ENCODE assay signal across 10 cellular contexts in genomic region chr3:177905895-177906511, GRCh38.
DNase-seq lines count a peak whose midpoint lies in the region; ATAC-seq and TF ChIP-seq lines count a peak whose summit lies in the region.
"Had no signal": no experiment of that assay in that cellular context is flagged by ENCODE, and none has a peak within 500 bp of the region (broad histone marks: within the 10 kb centered on the region; RNA-seq: fewer than 3 reads in every experiment).

No MANE protein-coding gene starts in this region.

- H3K27me3 ChIP-seq in SJCRH30, result no peaks in the 10 kb centered on the region
- no peaks in the 10 kb centered on the region for H3K27me3 ChIP-seq in gastroesophageal sphincter

- ATAC-seq in gastroesophageal sphincter (peak; percentile 89), omental fat pad (ENCODE audit: low FRiP score) (peak; percentile 91)
- no peak for ATAC-seq in activated CD8-positive, alpha-beta T cell treated with anti-CD3 and anti-CD28 coated beads for 36 hours
- ATAC-seq: left colon had no signal

- no peaks in the 10 kb centered on the region for H3K36me3 ChIP-seq in SJCRH30
- H3K36me3 ChIP-seq in gastroesophageal sphincter, result no peaks in the 10 kb centered on the region

- TF ChIP-seq CTCF in AG10803 (conservative IDR thresholded peaks at IDR 0.05; ENCODE audit: low read length), result peak; percentile 40
- TF ChIP-seq CTCF in gastroesophageal sphincter (IDR thresholded peaks at IDR 0.05), result peak in 3 of 4 experiments; percentile 16 to 44 (median 35)
- TF ChIP-seq CTCF in omental fat pad (IDR thresholded peaks at IDR 0.05), result no peak
- no peak for TF ChIP-seq CTCF in CD14-positive monocyte (IDR thresholded peaks at IDR 0.05)
- TF ChIP-seq CTCF in activated CD8-positive, alpha-beta T cell treated with anti-CD3 and anti-CD28 coated beads for 36 hours (IDR thresholded peaks at IDR 0.05), result no peak

- peaks cover 20% of the 10 kb centered on the region for H3K4me1 ChIP-seq in SJCRH30
- peaks cover 9 to 38% (median 20%) of the 10 kb centered on the region in 3 donors for H3K4me1 ChIP-seq in gastroesophageal sphincter

- TF ChIP-seq POLR2A in gastroesophageal sphincter (IDR thresholded peaks at IDR 0.05), result no peak

- no peaks in the 10 kb centered on the region for H3K36me3 Mint-ChIP-seq in CD14-positive monocyte
- no peaks in the 10 kb centered on the region for H3K36me3 Mint-ChIP-seq in activated CD8-positive, alpha-beta T cell treated with anti-CD3 and anti-CD28 coated beads for 36 hours (ENCODE audit: low read depth)

- no peaks in the 10 kb centered on the region for H3K4me1 Mint-ChIP-seq in CD14-positive monocyte
- H3K4me1 Mint-ChIP-seq in activated CD8-positive, alpha-beta T cell treated with anti-CD3 and anti-CD28 coated beads for 36 hours (ENCODE audit: low read depth), result no peaks in the 10 kb centered on the region

- WGBS in gastroesophageal sphincter (ENCODE audit: low coverage in 1 of 2), 2 donors, result 18 to 31% methylated on average over 4 of the region's 4 CpGs

- POLR2A ChIA-PET in activated CD8-positive, alpha-beta T cell treated with anti-CD3 and anti-CD28 coated beads for 36 hours (lab: Charles Lee), result interaction anchor here (0.9 kb wide), 1 partner anchor 384 kb away, joined by 4 read pairs; no protein-coding TSS in a partner anchor

- H3K27ac Mint-ChIP-seq in CD14-positive monocyte, result peak overlapping the region in 1 of 7 donors; percentile 57
- no peak overlapping the region for H3K27ac Mint-ChIP-seq in activated CD8-positive, alpha-beta T cell treated with anti-CD3 and anti-CD28 coated beads for 36 hours
- H3K27ac Mint-ChIP-seq: activated T-cell treated with anti-CD3 and anti-CD28 coated beads, Interleukin-2, amount 50 U/mL, for 24 hours had no signal

- peaks cover 2 to 10% (median 6%) of the 10 kb centered on the region in 7 donors for H3K9me3 Mint-ChIP-seq in CD14-positive monocyte
- H3K9me3 Mint-ChIP-seq in activated CD8-positive, alpha-beta T cell treated with anti-CD3 and anti-CD28 coated beads for 36 hours, result no peaks in the 10 kb centered on the region
- H3K9me3 Mint-ChIP-seq: activated T-cell treated with anti-CD3 and anti-CD28 coated beads, Interleukin-2, amount 50 U/mL, for 24 hours had no signal

- H3K4me3 Mint-ChIP-seq in CD14-positive monocyte, result no peak overlapping the region
- no peak overlapping the region for H3K4me3 Mint-ChIP-seq in activated CD8-positive, alpha-beta T cell treated with anti-CD3 and anti-CD28 coated beads for 36 hours
- H3K4me3 Mint-ChIP-seq: activated T-cell treated with anti-CD3 and anti-CD28 coated beads, Interleukin-2, amount 50 U/mL, for 24 hours had no signal

- H3K9me3 ChIP-seq in SJCRH30 (replicated peaks), result no peaks in the 10 kb centered on the region
- H3K9me3 ChIP-seq in gastroesophageal sphincter, result peaks cover 0 to 2% (median 0%) of the 10 kb centered on the region in 3 donors

- no peak for TF ChIP-seq EP300 in gastroesophageal sphincter (IDR thresholded peaks at IDR 0.05)

- intact Hi-C loops in CD14-positive monocyte (cut with micrococcal nuclease), result no loop called here
- intact Hi-C loops in activated CD8-positive, alpha-beta T cell treated with anti-CD3 and anti-CD28 coated beads for 36 hours (cut with micrococcal nuclease), result no loop called here

- peaks cover 0 to 2% (median 0%) of the 10 kb centered on the region in 3 donors for H3K27me3 Mint-ChIP-seq in CD14-positive monocyte (ENCODE audit: low read depth in 3 of 3)
- H3K27me3 Mint-ChIP-seq in activated CD8-positive, alpha-beta T cell treated with anti-CD3 and anti-CD28 coated beads for 36 hours, result no peaks in the 10 kb centered on the region
- H3K27me3 Mint-ChIP-seq: activated T-cell treated with anti-CD3 and anti-CD28 coated beads, Interleukin-2, amount 50 U/mL, for 24 hours had no signal

- H3K4me3 ChIP-seq in AG10803 (ENCODE audit: low read length) (no peak overlapping the region), SJCRH30 (peak overlapping the region; percentile 28), gastroesophageal sphincter (no peak overlapping the region)

- DNase-seq in AG10803 (ENCODE audit: low read depth), result peak; percentile 96
- peak; percentile 18 to 44 for DNase-seq in SJCRH30
- DNase-seq in omental fat pad (ENCODE audit: low spot score), result no peak
- DNase-seq in CD14-positive monocyte (ENCODE audit: low spot score), result no peak
- DNase-seq in COLO668 (lab: John Stamatoyannopoulos, UW; ENCODE audit: unreplicated experiment), result no peak
- DNase-seq in NCI-H2029 (lab: John Stamatoyannopoulos, UW), result no peak
- DNase-seq in activated CD8-positive, alpha-beta T cell treated with anti-CD3 and anti-CD28 coated beads for 36 hours, result no peak
- DNase-seq: activated T-cell treated with anti-CD3 and anti-CD28 coated beads, Interleukin-2, amount 50 U/mL, for 24 hours; left colon had no signal

- H3K27ac ChIP-seq in SJCRH30 (peak overlapping the region; percentile 72), gastroesophageal sphincter (peak overlapping the region; percentile 80 to 97 (median 80))

- CTCF ChIA-PET in activated CD8-positive, alpha-beta T cell treated with anti-CD3 and anti-CD28 coated beads for 36 hours (lab: Charles Lee), result no interaction called here

Comparison
In these comparisons a context has a peak if more than half of its experiments do, and no peak if none do; other contexts are left out.
1. DNase-seq: peak in AG10803 (single experiment) and SJCRH30 (2 of 2); none in omental fat pad (single experiment), CD14-positive monocyte (single experiment), COLO668 (single experiment), NCI-H2029 (single experiment) and activated CD8-positive, alpha-beta T cell treated with anti-CD3 and anti-CD28 coated beads for 36 hours (single experiment).
2. CTCF ChIP-seq: peak in AG10803 (single experiment) and gastroesophageal sphincter (3 of 4); none in omental fat pad (0 of 3), CD14-positive monocyte (single experiment) and activated CD8-positive, alpha-beta T cell treated with anti-CD3 and anti-CD28 coated beads for 36 hours (single experiment).